In the genomic region with DNA sequence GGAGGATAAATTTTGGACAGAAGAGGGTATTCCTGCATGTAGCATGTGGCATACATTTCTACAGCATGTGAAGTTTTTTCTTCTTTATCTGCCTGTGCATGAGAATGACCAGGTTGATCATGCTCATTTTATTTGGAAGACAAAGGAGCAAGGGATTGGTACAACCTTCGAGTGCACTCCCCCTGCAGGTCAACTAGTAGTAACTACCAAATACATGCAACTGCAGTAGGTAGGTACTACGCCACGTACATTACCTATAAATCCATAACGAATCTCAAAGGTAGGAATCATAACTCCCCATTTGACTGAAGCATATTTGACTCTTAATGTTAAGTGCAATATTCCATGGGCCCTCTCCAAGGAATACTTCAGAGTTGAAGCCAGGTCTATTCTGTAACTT, we compare ENCODE assay signal across 17 cellular contexts.
A peak's percentile ranks its signal among the peaks of the same experiment; 100 is the strongest.
DNase-seq lines count a peak whose midpoint lies in the region; ATAC-seq and TF ChIP-seq lines count a peak whose summit lies in the region.
"Had no signal": no experiment of that assay in that cellular context is flagged by ENCODE, and none has a peak within 500 bp of the region (broad histone marks: within the 10 kb centered on the region; RNA-seq: fewer than 3 reads in every experiment).

No MANE protein-coding gene starts in this region.

- no peaks in the 10 kb centered on the region for H3K4me1 Mint-ChIP-seq in immature natural killer cell
- H3K4me1 Mint-ChIP-seq: activated CD4-positive, alpha-beta T cell treated with anti-CD3 and anti-CD28 coated beads for 36 hours had no signal

- H3F3A ChIP-seq in OCI-LY1 (ENCODE audit: insufficient read depth, low read length): no peaks in the 10 kb centered on the region

- H3K4me2 ChIP-seq in OCI-LY1 (ENCODE audit: low read length): no peak overlapping the region

- H2AFZ ChIP-seq in OCI-LY1 (ENCODE audit: low read length): no peak overlapping the region

- intact Hi-C loops in left ventricle myocardium inferior (cut with micrococcal nuclease) (no loop called here), heart left ventricle (cut with DNase I) (no loop called here)

- no peak overlapping the region for H3K4me3 Mint-ChIP-seq in immature natural killer cell
- H3K4me3 Mint-ChIP-seq: activated CD4-positive, alpha-beta T cell treated with anti-CD3 and anti-CD28 coated beads for 36 hours had no signal

- H3K9me3 ChIP-seq in left ventricle myocardium inferior (replicated peaks) (no peaks in the 10 kb centered on the region), heart left ventricle (no peaks in the 10 kb centered on the region), OCI-LY1 (ENCODE audit: low read length) (no peaks in the 10 kb centered on the region)
- H3K9me3 ChIP-seq: psoas muscle, SJCRH30, stomach had no signal

- H3K36me3 ChIP-seq in left ventricle myocardium inferior: no peaks in the 10 kb centered on the region
- no peaks in the 10 kb centered on the region for H3K36me3 ChIP-seq in heart left ventricle
- H3K36me3 ChIP-seq in OCI-LY1 (ENCODE audit: insufficient read depth, low read length): no peaks in the 10 kb centered on the region
- H3K36me3 ChIP-seq: SJCRH30, stomach had no signal

- 87 to 90% (median 88%) methylated on average over 4 of the region's 4 CpGs for WGBS in heart left ventricle, 4 donors

- H3K27ac ChIP-seq in left ventricle myocardium inferior (replicated peaks) (no peak overlapping the region), heart left ventricle (no peak overlapping the region), OCI-LY1 (ENCODE audit: low read depth, low read length, poor library complexity, severe bottlenecking) (no peak overlapping the region)
- H3K27ac ChIP-seq: psoas muscle, SJCRH30, stomach had no signal

- H3K79me2 ChIP-seq in OCI-LY1 (ENCODE audit: insufficient read depth, low read length): no peaks in the 10 kb centered on the region

- H3K4me1 ChIP-seq in left ventricle myocardium inferior: no peaks in the 10 kb centered on the region
- no peaks in the 10 kb centered on the region for H3K4me1 ChIP-seq in heart left ventricle
- H3K4me1 ChIP-seq in OCI-LY1 (ENCODE audit: insufficient read depth, low read length, severe bottlenecking): peaks cover 26% of the 10 kb centered on the region
- H3K4me1 ChIP-seq: psoas muscle, SJCRH30, stomach had no signal

- H3K9me3 Mint-ChIP-seq in immature natural killer cell: peaks cover 0 to 15% (median 6%) of the 10 kb centered on the region in 6 donors

- no peaks in the 10 kb centered on the region for H3K27me3 ChIP-seq in left ventricle myocardium inferior (ENCODE audit: low read depth)
- no peaks in the 10 kb centered on the region for H3K27me3 ChIP-seq in heart left ventricle
- H3K27me3 ChIP-seq in OCI-LY1 (ENCODE audit: insufficient read depth, low read length): no peaks in the 10 kb centered on the region
- H3K27me3 ChIP-seq: SJCRH30, stomach had no signal

- peaks cover 0 to 3% (median 2%) of the 10 kb centered on the region in 3 donors for H3K27me3 Mint-ChIP-seq in immature natural killer cell (ENCODE audit: low read depth in 3 of 3)
- H3K27me3 Mint-ChIP-seq: activated CD4-positive, alpha-beta T cell treated with anti-CD3 and anti-CD28 coated beads for 36 hours had no signal

- H4K20me1 ChIP-seq in OCI-LY1 (ENCODE audit: insufficient read depth, low read length): no peaks in the 10 kb centered on the region

- no peak for TF ChIP-seq POLR2A in heart left ventricle (IDR thresholded peaks at IDR 0.05)

- TF ChIP-seq CTCF in left ventricle myocardium inferior (IDR thresholded peaks at IDR 0.05; ENCODE audit: borderline replicate concordance) (peak; percentile 25), heart left ventricle (IDR thresholded peaks at IDR 0.05) (peak in 3 of 12 donors; percentile 14 to 28 (median 20)), OCI-LY1 (IDR thresholded peaks at IDR 0.05; ENCODE audit: low read length) (peak; percentile 61), fibroblast of pulmonary artery (IDR thresholded peaks at IDR 0.05; ENCODE audit: low read length, missing control alignments) (peak; percentile 15)

- no peak overlapping the region for H3K27ac Mint-ChIP-seq in immature natural killer cell
- H3K27ac Mint-ChIP-seq: activated CD4-positive, alpha-beta T cell treated with anti-CD3 and anti-CD28 coated beads for 36 hours had no signal

- no peaks in the 10 kb centered on the region for H3K36me3 Mint-ChIP-seq in immature natural killer cell

- no peaks in the 10 kb centered on the region for H3K9me2 ChIP-seq in OCI-LY1 (ENCODE audit: low read depth, low read length)

- DNase-seq in left ventricle myocardium inferior: no peak
- DNase-seq in heart left ventricle: no peak
- DNase-seq in fibroblast of pulmonary artery (ENCODE audit: low read depth): no peak
- no peak for DNase-seq in GDM1 (lab: John Stamatoyannopoulos, UW)
- no peak for DNase-seq in immature natural killer cell
- DNase-seq: activated CD4-positive, alpha-beta T cell treated with anti-CD3 and anti-CD28 coated beads for 36 hours; activated effector memory CD4-positive, alpha-beta T cell treated with anti-CD3 and anti-CD28 coated beads, Interleukin-2, amount 50 U/mL, for 16 hours; cerebellar nuclear complex; NCI-H187; psoas muscle; stimulated activated CD4-positive, alpha-beta T cell treated with anti-CD3 and anti-CD28 coated beads, Interleukin-2, amount 100 ng/mL, for 48 hours; stomach had no signal

- H3K9ac ChIP-seq in OCI-LY1 (ENCODE audit: low read length): no peak overlapping the region

- H3K4me3 ChIP-seq in left ventricle myocardium inferior (no peak overlapping the region), heart left ventricle (no peak overlapping the region), OCI-LY1 (ENCODE audit: low read depth, low read length, poor library complexity, severe bottlenecking) (no peak overlapping the region), fibroblast of pulmonary artery (replicated peaks; ENCODE audit: low read depth, low read length) (no peak overlapping the region)
- H3K4me3 ChIP-seq: lung, psoas muscle, SJCRH30, stomach had no signal

- ATAC-seq in heart left ventricle (no peak), GM19452 (IDR thresholded peaks at IDR 0.05; ENCODE audit: unreplicated experiment) (no peak), GM19328 (IDR thresholded peaks at IDR 0.05; ENCODE audit: unreplicated experiment) (no peak)
- ATAC-seq: activated CD4-positive, alpha-beta T cell treated with anti-CD3 and anti-CD28 coated beads for 36 hours; psoas muscle had no signal
